In the genomic region with DNA sequence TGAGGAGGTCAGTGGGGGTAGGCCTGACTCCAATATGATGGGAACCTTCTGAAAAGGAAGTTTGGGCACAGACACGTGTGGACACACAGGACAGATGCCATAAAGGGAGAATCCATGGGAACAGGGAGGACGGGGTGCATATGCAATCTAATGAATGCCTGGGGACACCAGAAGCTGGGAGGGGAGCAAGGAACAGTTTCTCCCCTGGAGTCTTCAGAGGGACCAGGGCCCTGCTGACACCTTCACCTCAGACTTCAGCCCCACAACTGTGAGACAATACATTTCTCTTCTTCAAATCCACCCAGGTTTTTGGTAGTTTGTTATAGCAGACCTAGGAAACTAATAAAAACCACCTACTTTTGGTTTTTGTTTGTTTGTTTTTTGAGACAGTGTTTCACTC, we compare ENCODE assay signal across 32 cellular contexts. TPM values are rescaled to one million over a fixed set of nuclear protein-coding genes. Genes with fewer than 3 reads are reported as not detected.
DNase-seq lines count a peak whose midpoint lies in the region; ATAC-seq and TF ChIP-seq lines count a peak whose summit lies in the region.
"Had no signal": no experiment of that assay in that cellular context is flagged by ENCODE, and none has a peak within 500 bp of the region (broad histone marks: within the 10 kb centered on the region; RNA-seq: fewer than 3 reads in every experiment).

No MANE protein-coding gene starts in this region.

- intact Hi-C loops in activated CD4-positive, alpha-beta T cell treated with anti-CD3 and anti-CD28 coated beads, Interleukin-2, amount 10 ng/mL, durations not matched to agents 24 days and 14 days (cut with micrococcal nuclease) = no loop called here
- intact Hi-C loops in posterior cingulate gyrus (cut with DNase I) = no loop called here

- no peaks in the 10 kb centered on the region for H3K27me3 Mint-ChIP-seq in activated CD4-positive, alpha-beta T cell treated with anti-CD3 and anti-CD28 coated beads, Interleukin-2, amount 10 ng/mL, durations not matched to agents 24 days and 14 days
- no peaks in the 10 kb centered on the region for H3K27me3 Mint-ChIP-seq in CD8-positive, alpha-beta memory T cell
- no peaks in the 10 kb centered on the region for H3K27me3 Mint-ChIP-seq in activated CD8-positive, alpha-beta T cell treated with anti-CD3 and anti-CD28 coated beads, Interleukin-2, amount 10 ng/mL, durations not matched to agents 7 days and 5 days (ENCODE audit: low read depth)
- H3K27me3 Mint-ChIP-seq in HFFc6 (ENCODE audit: insufficient read depth) = no peaks in the 10 kb centered on the region
- H3K27me3 Mint-ChIP-seq: activated naive CD8-positive, alpha-beta T cell treated with anti-CD3 and anti-CD28 coated beads for 36 hours; stimulated activated naive CD8-positive, alpha-beta T cell treated with anti-CD3 and anti-CD28 coated beads, Interleukin-15, Interleukin-2, amounts not matched to agents 100 ng/mL and 50 ng/mL, for 24 hours had no signal

- H3K4me3 ChIP-seq in CD8-positive, alpha-beta memory T cell (ENCODE audit: low read length) = no peak overlapping the region
- H3K4me3 ChIP-seq in osteoblast (ENCODE audit: insufficient read depth, low read length) = no peak overlapping the region
- H3K4me3 ChIP-seq: ascending aorta, colonic mucosa, HAP-1, left ventricle myocardium inferior, right atrium auricular region, smooth muscle cell, thoracic aorta had no signal

- no peaks in the 10 kb centered on the region for H3K79me2 ChIP-seq in osteoblast (ENCODE audit: insufficient read depth, low read length)

- H3K27me3 ChIP-seq in CD8-positive, alpha-beta memory T cell (ENCODE audit: insufficient read depth, low read length, poor library complexity, severe bottlenecking) = no peaks in the 10 kb centered on the region
- H3K27me3 ChIP-seq in osteoblast (ENCODE audit: insufficient read depth, low read length) = no peaks in the 10 kb centered on the region
- H3K27me3 ChIP-seq: ascending aorta, colonic mucosa, right atrium auricular region had no signal

- H3K27ac Mint-ChIP-seq in activated CD4-positive, alpha-beta T cell treated with anti-CD3 and anti-CD28 coated beads, Interleukin-2, amount 10 ng/mL, durations not matched to agents 24 days and 14 days = peak overlapping the region; percentile 43
- H3K27ac Mint-ChIP-seq in CD8-positive, alpha-beta memory T cell = peak overlapping the region in 5 of 8 donors; percentile 56 to 75 (median 63)
- H3K27ac Mint-ChIP-seq in activated CD8-positive, alpha-beta T cell treated with anti-CD3 and anti-CD28 coated beads, Interleukin-2, amount 10 ng/mL, durations not matched to agents 7 days and 5 days = peak overlapping the region; percentile 39
- H3K27ac Mint-ChIP-seq in HFFc6 = no peak overlapping the region
- H3K27ac Mint-ChIP-seq: activated naive CD8-positive, alpha-beta T cell treated with anti-CD3 and anti-CD28 coated beads for 36 hours; stimulated activated naive CD8-positive, alpha-beta T cell treated with anti-CD3 and anti-CD28 coated beads, Interleukin-15, Interleukin-2, amounts not matched to agents 100 ng/mL and 50 ng/mL, for 24 hours had no signal

- peaks cover 15% of the 10 kb centered on the region for H3K4me1 ChIP-seq in CD8-positive, alpha-beta memory T cell (ENCODE audit: insufficient read depth, low read length)
- H3K4me1 ChIP-seq in osteoblast (ENCODE audit: insufficient read depth, low read length) = no peaks in the 10 kb centered on the region
- H3K4me1 ChIP-seq: ascending aorta, left ventricle myocardium inferior, right atrium auricular region had no signal

- CTCF ChIA-PET in CD8-positive, alpha-beta memory T cell (lab: Charles Lee) = interaction anchor here (0.6 kb wide), 1 partner anchor 561 kb away, joined by 3 read pairs; no protein-coding TSS in a partner anchor
- CTCF ChIA-PET in activated CD8-positive, alpha-beta T cell treated with anti-CD3 and anti-CD28 coated beads, Interleukin-2, amount 10 ng/mL, durations not matched to agents 7 days and 5 days (lab: Charles Lee) = interaction anchor here (1.1 kb wide), 1 partner anchor 44 kb away, joined by 3 read pairs; no protein-coding TSS in a partner anchor

- H3K4me3 Mint-ChIP-seq in activated CD4-positive, alpha-beta T cell treated with anti-CD3 and anti-CD28 coated beads, Interleukin-2, amount 10 ng/mL, durations not matched to agents 24 days and 14 days = no peak overlapping the region
- H3K4me3 Mint-ChIP-seq in CD8-positive, alpha-beta memory T cell = no peak overlapping the region
- H3K4me3 Mint-ChIP-seq in activated CD8-positive, alpha-beta T cell treated with anti-CD3 and anti-CD28 coated beads, Interleukin-2, amount 10 ng/mL, durations not matched to agents 7 days and 5 days = no peak overlapping the region
- H3K4me3 Mint-ChIP-seq in HFFc6 = no peak overlapping the region
- H3K4me3 Mint-ChIP-seq: activated naive CD8-positive, alpha-beta T cell treated with anti-CD3 and anti-CD28 coated beads for 36 hours; neural crest cell; stimulated activated naive CD8-positive, alpha-beta T cell treated with anti-CD3 and anti-CD28 coated beads, Interleukin-15, Interleukin-2, amounts not matched to agents 100 ng/mL and 50 ng/mL, for 24 hours had no signal

- DNase-seq in activated CD4-positive, alpha-beta T cell treated with anti-CD3 and anti-CD28 coated beads, Interleukin-2, amount 10 ng/mL, durations not matched to agents 24 days and 14 days = peak; percentile 67
- DNase-seq in activated CD4-positive, alpha-beta T cell treated with anti-CD3 and anti-CD28 coated beads for 48 hours = no peak
- no peak for DNase-seq in CD8-positive, alpha-beta memory T cell
- DNase-seq in activated CD8-positive, alpha-beta T cell treated with anti-CD3 and anti-CD28 coated beads, Interleukin-2, amount 10 ng/mL, durations not matched to agents 7 days and 5 days = no peak
- peak; percentile 32 for DNase-seq in osteoblast (ENCODE audit: insufficient read length, low spot score, missing footprints)
- no peak for DNase-seq in NCI-H2029 treated with DMSO at 0.1 percent for 48 hours (lab: John Stamatoyannopoulos, UW)
- no peak for DNase-seq in HFFc6
- no peak for DNase-seq in posterior cingulate gyrus
- DNase-seq: activated CD4-positive, alpha-beta T cell treated with anti-CD3 and anti-CD28 coated beads, Interleukin-2, amount 50 U/mL, for 1 hour; activated naive CD8-positive, alpha-beta T cell treated with anti-CD3 and anti-CD28 coated beads for 36 hours; colonic mucosa; DMS153; effector CD4-positive, alpha-beta T cell; left ventricle myocardium inferior; mesenchymal stem cell; NCI-H146; NCI-H2107; NCI-H345; NCI-H69; SHP77; stimulated activated CD4-positive, alpha-beta T cell treated with anti-CD3 and anti-CD28 coated beads, Interleukin-1b, Interleukin-23, amount 100 ng/mL, for 48 hours; T1000 had no signal

- POLR2A ChIA-PET in CD8-positive, alpha-beta memory T cell (lab: Charles Lee) = no interaction called here
- POLR2A ChIA-PET in activated CD8-positive, alpha-beta T cell treated with anti-CD3 and anti-CD28 coated beads, Interleukin-2, amount 10 ng/mL, durations not matched to agents 7 days and 5 days (lab: Charles Lee) = no interaction called here

- ATAC-seq in activated CD8-positive, alpha-beta T cell treated with anti-CD3 and anti-CD28 coated beads, Interleukin-2, amount 10 ng/mL, durations not matched to agents 7 days and 5 days = no peak
- ATAC-seq: Panc1 had no signal

- no peaks in the 10 kb centered on the region for H3K36me3 Mint-ChIP-seq in activated CD4-positive, alpha-beta T cell treated with anti-CD3 and anti-CD28 coated beads, Interleukin-2, amount 10 ng/mL, durations not matched to agents 24 days and 14 days (ENCODE audit: low read depth)
- H3K36me3 Mint-ChIP-seq in CD8-positive, alpha-beta memory T cell = no peaks in the 10 kb centered on the region
- H3K36me3 Mint-ChIP-seq in activated CD8-positive, alpha-beta T cell treated with anti-CD3 and anti-CD28 coated beads, Interleukin-2, amount 10 ng/mL, durations not matched to agents 7 days and 5 days (ENCODE audit: low read depth) = no peaks in the 10 kb centered on the region
- H3K36me3 Mint-ChIP-seq in HFFc6 (ENCODE audit: low read depth) = no peaks in the 10 kb centered on the region

- no peaks in the 10 kb centered on the region for H3K9me3 Mint-ChIP-seq in activated CD4-positive, alpha-beta T cell treated with anti-CD3 and anti-CD28 coated beads, Interleukin-2, amount 10 ng/mL, durations not matched to agents 24 days and 14 days
- peaks cover 0 to 3% (median 0%) of the 10 kb centered on the region in 5 donors for H3K9me3 Mint-ChIP-seq in CD8-positive, alpha-beta memory T cell
- no peaks in the 10 kb centered on the region for H3K9me3 Mint-ChIP-seq in activated CD8-positive, alpha-beta T cell treated with anti-CD3 and anti-CD28 coated beads, Interleukin-2, amount 10 ng/mL, durations not matched to agents 7 days and 5 days (ENCODE audit: insufficient read depth)
- H3K9me3 Mint-ChIP-seq in HFFc6 = no peaks in the 10 kb centered on the region
- H3K9me3 Mint-ChIP-seq: activated naive CD8-positive, alpha-beta T cell treated with anti-CD3 and anti-CD28 coated beads for 36 hours; neural crest cell; stimulated activated naive CD8-positive, alpha-beta T cell treated with anti-CD3 and anti-CD28 coated beads, Interleukin-15, Interleukin-2, amounts not matched to agents 100 ng/mL and 50 ng/mL, for 24 hours had no signal

- no peaks in the 10 kb centered on the region for H3K9me3 ChIP-seq in CD8-positive, alpha-beta memory T cell (ENCODE audit: low read length)
- no peaks in the 10 kb centered on the region for H3K9me3 ChIP-seq in osteoblast (ENCODE audit: low read depth, low read length)
- H3K9me3 ChIP-seq: ascending aorta, colonic mucosa, HAP-1, left ventricle myocardium inferior, right atrium auricular region, thoracic aorta had no signal

- no peaks in the 10 kb centered on the region for H3K36me3 ChIP-seq in CD8-positive, alpha-beta memory T cell (ENCODE audit: insufficient read depth, low read length)
- no peaks in the 10 kb centered on the region for H3K36me3 ChIP-seq in osteoblast (ENCODE audit: insufficient read depth, low read length)
- H3K36me3 ChIP-seq: ascending aorta, colonic mucosa, HAP-1, left ventricle myocardium inferior, right atrium auricular region, thoracic aorta had no signal

- no peak overlapping the region for H3K27ac ChIP-seq in CD8-positive, alpha-beta memory T cell (ENCODE audit: low read depth, low read length)
- no peak overlapping the region for H3K27ac ChIP-seq in osteoblast (ENCODE audit: low read depth, low read length)
- H3K27ac ChIP-seq: ascending aorta, colonic mucosa, epithelial cell of prostate, left ventricle myocardium inferior, right atrium auricular region, thoracic aorta, VCaP had no signal

- H3K4me2 ChIP-seq in osteoblast (ENCODE audit: insufficient read depth, low read length) = no peak overlapping the region
- H3K4me2 ChIP-seq: smooth muscle cell had no signal

- no peak overlapping the region for H2AFZ ChIP-seq in osteoblast (ENCODE audit: low read length)

- H4K20me1 ChIP-seq in osteoblast (ENCODE audit: insufficient read depth, low read length) = no peaks in the 10 kb centered on the region

- no peak for TF ChIP-seq CTCF in osteoblast (IDR thresholded peaks at IDR 0.05; ENCODE audit: extremely low read depth, low read depth, low read length)
- no peak for TF ChIP-seq CTCF in HFFc6 (IDR thresholded peaks at IDR 0.05)

- H3K4me1 Mint-ChIP-seq in activated CD4-positive, alpha-beta T cell treated with anti-CD3 and anti-CD28 coated beads, Interleukin-2, amount 10 ng/mL, durations not matched to agents 24 days and 14 days = peaks cover 23% of the 10 kb centered on the region
- peaks cover 24 to 34% (median 26%) of the 10 kb centered on the region in 3 donors for H3K4me1 Mint-ChIP-seq in CD8-positive, alpha-beta memory T cell
- peaks cover 31% of the 10 kb centered on the region for H3K4me1 Mint-ChIP-seq in activated CD8-positive, alpha-beta T cell treated with anti-CD3 and anti-CD28 coated beads, Interleukin-2, amount 10 ng/mL, durations not matched to agents 7 days and 5 days (ENCODE audit: low read depth)
- H3K4me1 Mint-ChIP-seq in HFFc6 (ENCODE audit: low read depth) = peaks cover 21% of the 10 kb centered on the region

RNA-seq across cellular contexts. Expression of gene CLIP1, which starts 35.2 kb away (rescaled TPM):
- 60.8 and 66.1 TPM in 2 replicates for total RNA-seq in activated CD4-positive, alpha-beta T cell treated with anti-CD3 and anti-CD28 coated beads, Interleukin-2, amount 10 ng/mL, durations not matched to agents 24 days and 14 days
- total RNA-seq in CD8-positive, alpha-beta memory T cell = 10 to 100 TPM; 43.9 to 48.2 TPM
- polyA plus RNA-seq in CD8-positive, alpha-beta memory T cell = 27.3 TPM
- total RNA-seq in activated CD8-positive, alpha-beta T cell treated with anti-CD3 and anti-CD28 coated beads, Interleukin-2, amount 10 ng/mL, durations not matched to agents 7 days and 5 days = 10 to 100 TPM; 61.4 to 63.2 TPM
- 90.8 and 103 TPM in 2 replicates for total RNA-seq in osteoblast
- 10 to 100 TPM; 62.5 to 71.9 (median 69.1) TPM for total RNA-seq in HFFc6 (2021; fragmentation: NEBNext Ultra II Directional; extraction: Animal tissue kit (Norgen Biotek cat#: 25700))

RNA-seq across cellular contexts. Expression of gene ZCCHC8, which starts 43.1 kb away (rescaled TPM):
- 41.4 and 41.9 TPM in 2 replicates for total RNA-seq in activated CD4-positive, alpha-beta T cell treated with anti-CD3 and anti-CD28 coated beads, Interleukin-2, amount 10 ng/mL, durations not matched to agents 24 days and 14 days
- 10 to 100 TPM; 32.1 to 33.7 TPM for total RNA-seq in CD8-positive, alpha-beta memory T cell
- polyA plus RNA-seq in CD8-positive, alpha-beta memory T cell = 12.1 TPM
- total RNA-seq in activated CD8-positive, alpha-beta T cell treated with anti-CD3 and anti-CD28 coated beads, Interleukin-2, amount 10 ng/mL, durations not matched to agents 7 days and 5 days = 10 to 100 TPM; 41.3 to 45.3 TPM
- total RNA-seq in osteoblast = 18.9 and 22.8 TPM in 2 replicates
- total RNA-seq in HFFc6 (2021; fragmentation: NEBNext Ultra II Directional; extraction: Animal tissue kit (Norgen Biotek cat#: 25700)) = 10 to 100 TPM in 5 of 6 experiments, 1 to 10 TPM in 1; 9.7 to 13.1 (median 11.4) TPM

Comparison
In these comparisons a context has a peak if more than half of its experiments do, and no peak if none do; other contexts are left out.
1. DNase-seq: peak in activated CD4-positive, alpha-beta T cell treated with anti-CD3 and anti-CD28 coated beads, Interleukin-2, amount 10 ng/mL, durations not matched to agents 24 days and 14 days (single experiment) and osteoblast (single experiment); none in activated CD4-positive, alpha-beta T cell treated with anti-CD3 and anti-CD28 coated beads for 48 hours (single experiment), CD8-positive, alpha-beta memory T cell (0 of 5), activated CD8-positive, alpha-beta T cell treated with anti-CD3 and anti-CD28 coated beads, Interleukin-2, amount 10 ng/mL, durations not matched to agents 7 days and 5 days (single experiment), NCI-H2029 treated with DMSO at 0.1 percent for 48 hours (single experiment), HFFc6 (single experiment) and posterior cingulate gyrus (0 of 10).